Comparison of ENCODE assay signal across 32 cellular contexts in genomic region chr1:162147760-162148159, GRCh38.
DNase-seq lines count a peak whose midpoint lies in the region; ATAC-seq, FAIRE-seq and TF ChIP-seq lines count a peak whose summit lies in the region.
"Had no signal": no experiment of that assay in that cellular context is flagged by ENCODE, and none has a peak within 500 bp of the region (broad histone marks: within the 10 kb centered on the region; RNA-seq: fewer than 3 reads in every experiment).

No MANE protein-coding gene starts in this region.

- 58% methylated on average over 1 of the region's 1 CpG for WGBS in HepG2 (ENCODE audit: low lambda C conversion rate)
- 36% methylated on average over 1 of the region's 1 CpG for WGBS in right lobe of liver (ENCODE audit: insufficient coverage, low coverage, low lambda C conversion rate, missing lambda C conversion rate)

- no peak for ATAC-seq in HepG2
- ATAC-seq in right lobe of liver, result no peak
- no peak for ATAC-seq in HG02840 (IDR thresholded peaks at IDR 0.05; ENCODE audit: low FRiP score, unreplicated experiment)
- ATAC-seq: stimulated activated naive B cell treated with anti-CD40 and anti-IgM and Interleukin-4, amounts not matched to agents 10 μg/mL and 1 μg/mL and 100 μg/mL, for 72 hours had no signal

- H3K79me2 ChIP-seq in HepG2 (ENCODE audit: insufficient read depth, low read length), result peaks cover 54% of the 10 kb centered on the region

- no TSS peak for BruUV-seq in HepG2 (replicated peaks; lab: Mats Ljungman, UMichigan)

- no peaks in the 10 kb centered on the region for H4K20me1 ChIP-seq in HepG2 (ENCODE audit: insufficient read depth, low read length)

- H3K4me1 ChIP-seq in HepG2 (ENCODE audit: insufficient read depth, low read length) (peaks cover 84% of the 10 kb centered on the region), right lobe of liver (peaks cover 0 to 35% (median 6%) of the 10 kb centered on the region in 4 donors)
- H3K4me1 ChIP-seq: colonic mucosa had no signal

- H3K27me3 ChIP-seq in HepG2 (ENCODE audit: control insufficient read depth in 1 of 2, insufficient read depth in 2 of 2, low read length in 2 of 2), result no peaks in the 10 kb centered on the region
- no peaks in the 10 kb centered on the region for H3K27me3 ChIP-seq in right lobe of liver
- H3K27me3 ChIP-seq: cardiac muscle cell, colonic mucosa, MG63, ovary had no signal

- no peak overlapping the region for H2AFZ ChIP-seq in HepG2 (ENCODE audit: low read length)

- no peak overlapping the region for H3K4me3 ChIP-seq in HepG2 (replicated peaks in 1 of 3; ENCODE audit: insufficient read depth in 1 of 3, low read depth in 2 of 3, low read length in 3 of 3)
- no peak overlapping the region for H3K4me3 ChIP-seq in right lobe of liver
- H3K4me3 ChIP-seq in astrocyte of the spinal cord (ENCODE audit: low read depth, low read length), result no peak overlapping the region
- H3K4me3 ChIP-seq: cardiac muscle cell, colonic mucosa, MG63, ovary had no signal

- H3K36me3 ChIP-seq in HepG2 (replicated peaks in 1 of 2; ENCODE audit: control insufficient read depth in 1 of 2, insufficient read depth in 2 of 2, low read length in 2 of 2) (no peaks in the 10 kb centered on the region), right lobe of liver (no peaks in the 10 kb centered on the region)
- H3K36me3 ChIP-seq: cardiac muscle cell, colonic mucosa, MG63, ovary had no signal

- no peak for TF ChIP-seq RAD21 in HepG2 (CRISPR knock-in tag; IDR thresholded peaks at IDR 0.05)

- TF ChIP-seq POLR2A in HepG2 (IDR thresholded peaks at IDR 0.05; ENCODE audit: insufficient read depth in 1 of 2, low read depth in 2 of 2, low read length in 2 of 2) (no peak), right lobe of liver (IDR thresholded peaks at IDR 0.05) (no peak)

- H3K27ac ChIP-seq in HepG2 (ENCODE audit: extremely low read length, insufficient read depth, low read length) (no peak overlapping the region), right lobe of liver (no peak overlapping the region)
- H3K27ac ChIP-seq: C4-2B, cardiac muscle cell, colonic mucosa, ovary had no signal

- H3K4me2 ChIP-seq in HepG2 (ENCODE audit: low read depth, low read length), result no peak overlapping the region

- TF ChIP-seq CTCF in HepG2 (CRISPR knock-in tag; IDR thresholded peaks at IDR 0.05), result no peak
- TF ChIP-seq CTCF in right lobe of liver (IDR thresholded peaks at IDR 0.05), result no peak
- TF ChIP-seq CTCF in astrocyte of the spinal cord (IDR thresholded peaks at IDR 0.05; ENCODE audit: low read depth, low read length), result no peak
- TF ChIP-seq CTCF in GM13977 (IDR thresholded peaks at IDR 0.05; ENCODE audit: extremely low read depth, insufficient read depth, missing control alignments), result no peak

- H3K9me3 ChIP-seq in HepG2 (ENCODE audit: low read length), result no peaks in the 10 kb centered on the region
- H3K9me3 ChIP-seq in right lobe of liver, result no peaks in the 10 kb centered on the region
- H3K9me3 ChIP-seq: Caco-2, colonic mucosa, MG63, ovary had no signal

- DNase-seq in HepG2 (ENCODE audit: low spot score) (peak; percentile 47), right lobe of liver (no peak), astrocyte of the spinal cord (ENCODE audit: low read depth, low spot score) (peak; percentile 28), iPS-NIHi7 (ENCODE audit: extremely low spot score) (peak; percentile 75), GM13977 (ENCODE audit: low spot score) (no peak), hippocampal formation (lab: John Stamatoyannopoulos, UW) (no peak), inferior parietal cortex (ENCODE audit: extremely low spot score) (no peak)
- DNase-seq: 8988T; activated B cell treated with CpG ODN at 0.5 μM for 24 hours; activated CD4-positive, alpha-beta T cell treated with anti-CD3 and anti-CD28 coated beads, Interleukin-2, amount 10 ng/mL, durations not matched to agents 7 days and 5 days; activated effector memory CD4-positive, alpha-beta T cell treated with Interleukin-2 at 50 U/mL for 16 hours; activated T-cell treated with anti-CD3 and anti-CD28 coated beads, Interleukin-2, amount 50 U/mL, for 1 hour; colonic mucosa; DMS79; effector CD4-positive, alpha-beta T cell; GDM1; hypothalamus; KG1; MG63; NCI-H1105 treated with DMSO at 0.1 percent for 48 hours; NCI-H187 treated with DMSO at 0.1 percent for 48 hours; NCI-H524 treated with DMSO at 0.1 percent for 48 hours; nephron progenitor cell; ovary; Right ventricle myocardium superior; small intestine; stimulated activated naive B cell treated with anti-CD40 and anti-IgM and Interleukin-4, amounts not matched to agents 10 μg/mL and 1 μg/mL and 100 μg/mL, for 72 hours; T1000 had no signal

- in situ Hi-C loops in HepG2 (cut with HindIII; ENCODE audit: extremely low pct_ligation_motif_present, low pct_unique_long_range_greater_than_20kb) (loop anchor here (5.0 kb wide), 1 partner anchor 90 kb away; no protein-coding TSS in a partner anchor), astrocyte of the spinal cord (cut with HindIII; ENCODE audit: low sequenced_read_pairs) (no loop called here), GM13977 (cut with MboI; ENCODE audit: low pct_unique_long_range_greater_than_20kb, low sequenced_read_pairs, unreplicated experiment) (no loop called here)

- intact Hi-C loops in HepG2 (cut with micrococcal nuclease; ENCODE audit: unreplicated experiment) (no loop called here), right lobe of liver (cut with DNase I) (no loop called here)

- CTCF ChIA-PET in HepG2 (lab: Yijun Ruan, JAX; ENCODE audit: low intra/inter-chr PET ratio, low total read pairs), result no interaction called here

- FAIRE-seq in HepG2 (lab: Jason Lieb, UNC), result no peak
- FAIRE-seq: small intestine had no signal

- H3K9ac ChIP-seq in HepG2 (ENCODE audit: insufficient read depth, low read depth, low read length), result no peak overlapping the region

- POLR2A ChIA-PET in HepG2 (lab: Yijun Ruan, JAX), result interaction anchor here (4.0 kb wide), 1 partner anchor 15 kb away, joined by 41 read pairs; no protein-coding TSS in a partner anchor

- 0 out of 4 replicates have a peak, but pooled peaks of 1 of the 2 experiments have one; percentile 5 for TF ChIP-seq EP300 in HepG2 (IDR thresholded peaks at IDR 0.05; ENCODE audit: low read depth in 2 of 2, low read length in 2 of 2)
- TF ChIP-seq EP300 in HepG2 (CRISPR knock-in tag; IDR thresholded peaks at IDR 0.05; ENCODE audit: borderline replicate concordance), result no peak

TF ChIP-seq in HepG2, 621 proteins besides CTCF, POLR2A, EP300 and RAD21:
- no peak for TF ChIP-seq SIN3A (IDR thresholded peaks at IDR 0.05; ENCODE audit: borderline replicate concordance, low read depth, low read length)
- TF ChIP-seq MAFG (CRISPR knock-in tag; IDR thresholded peaks at IDR 0.05), result no peak
- TF ChIP-seq, protein P1, sequence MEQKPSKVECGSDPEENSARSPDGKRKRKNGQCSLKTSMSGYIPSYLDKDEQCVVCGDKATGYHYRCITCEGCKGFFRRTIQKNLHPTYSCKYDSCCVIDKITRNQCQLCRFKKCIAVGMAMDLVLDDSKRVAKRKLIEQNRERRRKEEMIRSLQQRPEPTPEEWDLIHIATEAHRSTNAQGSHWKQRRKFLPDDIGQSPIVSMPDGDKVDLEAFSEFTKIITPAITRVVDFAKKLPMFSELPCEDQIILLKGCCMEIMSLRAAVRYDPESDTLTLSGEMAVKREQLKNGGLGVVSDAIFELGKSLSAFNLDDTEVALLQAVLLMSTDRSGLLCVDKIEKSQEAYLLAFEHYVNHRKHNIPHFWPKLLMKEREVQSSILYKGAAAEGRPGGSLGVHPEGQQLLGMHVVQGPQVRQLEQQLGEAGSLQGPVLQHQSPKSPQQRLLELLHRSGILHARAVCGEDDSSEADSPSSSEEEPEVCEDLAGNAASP (CRISPR knock-in tag; IDR thresholded peaks at IDR 0.05; ENCODE audit: borderline replicate concordance), result 0 out of 2 replicates have a peak, but pooled peaks have one; percentile 33
- TF ChIP-seq BCL6 (CRISPR knock-in tag; IDR thresholded peaks at IDR 0.05), result peak; percentile 34; the same call in 1 of the 2 replicates
- no peak for TF ChIP-seq AHDC1 (CRISPR knock-in tag; IDR thresholded peaks at IDR 0.05; ENCODE audit: borderline replicate concordance)

Comparison
In these comparisons a context has a peak if more than half of its experiments do, and no peak if none do; other contexts are left out.
1. DNase-seq: peak in HepG2 (single experiment), astrocyte of the spinal cord (single experiment) and iPS-NIHi7 (single experiment); none in right lobe of liver (0 of 3), GM13977 (single experiment), hippocampal formation (0 of 2) and inferior parietal cortex (single experiment).